In the genomic region with DNA sequence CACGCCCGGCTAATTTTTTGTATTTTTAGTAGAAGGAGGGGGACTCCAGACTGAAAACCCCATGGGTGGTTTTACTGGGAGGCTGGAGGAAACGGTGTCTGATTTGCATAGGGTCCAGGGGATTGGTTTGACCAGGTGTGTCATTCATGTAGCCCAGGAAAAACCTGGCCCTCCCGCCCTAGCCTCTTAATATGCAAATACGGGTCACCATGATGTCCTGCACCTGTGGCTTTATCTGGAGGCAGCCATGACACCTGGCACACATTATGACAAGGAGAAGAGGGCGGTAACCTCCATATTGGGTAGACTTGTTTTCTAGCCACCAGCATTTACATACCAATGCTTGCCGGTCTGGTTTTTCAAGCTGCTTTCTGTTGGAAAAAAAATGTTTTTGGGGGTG, we compare ENCODE assay signal across 20 cellular contexts.
DNase-seq lines count a peak whose midpoint lies in the region; ATAC-seq, FAIRE-seq and TF ChIP-seq lines count a peak whose summit lies in the region.
"Had no signal": no experiment of that assay in that cellular context is flagged by ENCODE, and none has a peak within 500 bp of the region (broad histone marks: within the 10 kb centered on the region; RNA-seq: fewer than 3 reads in every experiment).

No MANE protein-coding gene starts in this region.

- H3K36me3 Mint-ChIP-seq in IgD-negative memory B cell: peaks cover 7% of the 10 kb centered on the region
- H3K36me3 Mint-ChIP-seq in activated B cell treated with CpG ODN at 0.5 μM for 24 hours (ENCODE audit: low read depth): no peaks in the 10 kb centered on the region
- H3K36me3 Mint-ChIP-seq: stimulated activated effector memory CD8-positive, alpha-beta T cell treated with anti-CD3 and anti-CD28 coated beads, Interleukin-12 subunit alpha, Interleukin-12 subunit beta, amount 100 ng/mL, for 72 hours had no signal

- CTCF ChIA-PET in activated B cell treated with CpG ODN at 0.5 μM for 24 hours (lab: Charles Lee): no interaction called here

- intact Hi-C loops in activated B cell treated with CpG ODN at 0.5 μM for 24 hours (cut with micrococcal nuclease): no loop called here
- intact Hi-C loops in mucosa of descending colon (cut with DNase I, micrococcal nuclease): no loop called here

- no peak for TF ChIP-seq CTCF in activated B cell treated with CpG ODN at 0.5 μM for 24 hours (IDR thresholded peaks at IDR 0.05)
- TF ChIP-seq CTCF in mucosa of descending colon (IDR thresholded peaks at IDR 0.05): no peak

- peak overlapping the region in 1 of 4 donors; percentile 22 for H3K4me3 Mint-ChIP-seq in IgD-negative memory B cell
- no peak overlapping the region for H3K4me3 Mint-ChIP-seq in activated B cell treated with CpG ODN at 0.5 μM for 24 hours
- H3K4me3 Mint-ChIP-seq: activated T-helper 17 cell treated with anti-CD3 and anti-CD28 coated beads, Interleukin-2, amount 50 U/mL, for 72 hours; stimulated activated effector memory CD8-positive, alpha-beta T cell treated with anti-CD3 and anti-CD28 coated beads, Interleukin-12 subunit alpha, Interleukin-12 subunit beta, amount 100 ng/mL, for 72 hours had no signal

- H3K9me3 ChIP-seq in mucosa of descending colon: no peaks in the 10 kb centered on the region
- H3K9me3 ChIP-seq: SJSA1 had no signal

- H3K27me3 Mint-ChIP-seq in IgD-negative memory B cell: peaks cover 12% of the 10 kb centered on the region
- peaks cover 9% of the 10 kb centered on the region for H3K27me3 Mint-ChIP-seq in activated B cell treated with CpG ODN at 0.5 μM for 24 hours

- H3K27ac Mint-ChIP-seq in IgD-negative memory B cell (peak overlapping the region in 2 of 3 donors; percentile 6 to 77), activated B cell treated with CpG ODN at 0.5 μM for 24 hours (no peak overlapping the region)
- H3K27ac Mint-ChIP-seq: activated T-helper 17 cell treated with anti-CD3 and anti-CD28 coated beads, Interleukin-2, amount 50 U/mL, for 72 hours; stimulated activated effector memory CD8-positive, alpha-beta T cell treated with anti-CD3 and anti-CD28 coated beads, Interleukin-12 subunit alpha, Interleukin-12 subunit beta, amount 100 ng/mL, for 72 hours had no signal

- H3K4me3 ChIP-seq in mucosa of descending colon: no peak overlapping the region
- H3K4me3 ChIP-seq: SJSA1 had no signal

- POLR2A ChIA-PET in activated B cell treated with CpG ODN at 0.5 μM for 24 hours (lab: Charles Lee): no interaction called here

- H3K9me3 Mint-ChIP-seq in IgD-negative memory B cell (no peaks in the 10 kb centered on the region), activated B cell treated with CpG ODN at 0.5 μM for 24 hours (no peaks in the 10 kb centered on the region)
- H3K9me3 Mint-ChIP-seq: activated T-helper 17 cell treated with anti-CD3 and anti-CD28 coated beads, Interleukin-2, amount 50 U/mL, for 72 hours; stimulated activated effector memory CD8-positive, alpha-beta T cell treated with anti-CD3 and anti-CD28 coated beads, Interleukin-12 subunit alpha, Interleukin-12 subunit beta, amount 100 ng/mL, for 72 hours had no signal

- FAIRE-seq in GM19239 (lab: Jason Lieb, UNC): peak; percentile 21
- FAIRE-seq: endometrium, urothelium cell line had no signal

- H3K36me3 ChIP-seq in mucosa of descending colon (ENCODE audit: low read depth): no peaks in the 10 kb centered on the region
- H3K36me3 ChIP-seq: SJSA1 had no signal

- peaks cover 3% of the 10 kb centered on the region for H3K4me1 ChIP-seq in mucosa of descending colon (ENCODE audit: low read depth)
- H3K4me1 ChIP-seq: foreskin keratinocyte, SJSA1 had no signal

- ATAC-seq in activated B cell treated with CpG ODN at 0.5 μM for 24 hours (ENCODE audit: low read depth) (peak; percentile 52), mucosa of descending colon (peak; percentile 35), GM21515 (IDR thresholded peaks at IDR 0.05; ENCODE audit: unreplicated experiment) (no peak)
- ATAC-seq: activated T-helper 17 cell treated with anti-CD3 and anti-CD28 coated beads, Interleukin-2, amount 50 U/mL, for 72 hours; foreskin keratinocyte; stimulated activated effector memory CD8-positive, alpha-beta T cell treated with anti-CD3 and anti-CD28 coated beads, Interleukin-12 subunit alpha, Interleukin-12 subunit beta, amount 100 ng/mL, for 72 hours had no signal

- H3K4me1 Mint-ChIP-seq in IgD-negative memory B cell: peaks cover 0 to 17% (median 3%) of the 10 kb centered on the region in 3 donors
- H3K4me1 Mint-ChIP-seq in activated B cell treated with CpG ODN at 0.5 μM for 24 hours: peaks cover 5% of the 10 kb centered on the region
- H3K4me1 Mint-ChIP-seq: activated T-helper 17 cell treated with anti-CD3 and anti-CD28 coated beads, Interleukin-2, amount 50 U/mL, for 72 hours; stimulated activated effector memory CD8-positive, alpha-beta T cell treated with anti-CD3 and anti-CD28 coated beads, Interleukin-12 subunit alpha, Interleukin-12 subunit beta, amount 100 ng/mL, for 72 hours had no signal

- DNase-seq in GM19239 (ENCODE audit: insufficient read length, low spot score) (no peak), activated B cell treated with CpG ODN at 0.5 μM for 24 hours (no peak), mucosa of descending colon (no peak), mesenteric fat pad (ENCODE audit: low spot score) (no peak)
- no peak for DNase-seq in stimulated activated naive CD4-positive, alpha-beta T cell (lab: John Stamatoyannopoulos, UW)
- DNase-seq in activated naive CD4-positive, alpha-beta T cell (lab: John Stamatoyannopoulos, UW): no peak
- DNase-seq: activated CD4-positive, alpha-beta T cell treated with anti-CD3 and anti-CD28 coated beads, Interleukin-2, amount 50 U/mL, for 4 hours; AML-193; cerebellar nuclear complex; foreskin keratinocyte; HCEC 1CT; NCI-H2107; occipital lobe had no signal
